12 cellular contexts compared by ENCODE assay signal in the genomic region with DNA sequence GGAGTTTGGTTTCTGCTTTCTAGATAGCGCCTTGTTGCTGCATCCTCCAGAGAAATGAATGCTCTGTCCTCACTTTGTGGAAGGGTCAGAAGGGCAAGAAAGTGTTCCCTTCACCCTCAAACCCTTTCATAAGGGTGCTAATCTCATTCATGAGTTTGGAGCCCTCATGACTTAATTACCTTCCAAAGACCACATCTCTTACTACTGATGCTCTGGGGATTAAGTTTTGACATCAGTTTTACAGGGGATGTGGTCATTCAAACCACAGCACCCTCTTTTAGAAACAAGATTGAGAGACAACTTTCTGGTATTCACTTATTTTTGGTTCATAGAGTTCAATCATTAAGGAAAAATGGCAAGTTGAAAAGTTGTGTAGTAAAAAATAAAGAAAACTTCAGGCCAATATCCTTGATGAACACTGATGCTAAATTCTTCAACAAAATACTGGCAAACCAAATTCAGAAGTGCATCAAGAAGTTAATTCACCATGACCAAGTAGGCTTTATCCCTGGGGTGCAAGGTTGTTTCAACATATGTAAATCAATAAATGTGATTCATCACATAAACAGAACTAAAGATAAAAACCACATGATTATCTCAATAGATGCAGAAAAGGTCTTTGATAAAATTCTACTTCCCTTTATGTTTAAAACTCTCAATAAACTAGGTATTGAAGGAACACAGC.
DNase-seq lines count a peak whose midpoint lies in the region; ATAC-seq and TF ChIP-seq lines count a peak whose summit lies in the region.
"Had no signal": no experiment of that assay in that cellular context is flagged by ENCODE, and none has a peak within 500 bp of the region (broad histone marks: within the 10 kb centered on the region; RNA-seq: fewer than 3 reads in every experiment).

No MANE protein-coding gene starts in this region.

- H3K9me3 Mint-ChIP-seq in memory B cell (peaks cover 4% of the 10 kb centered on the region), WTC11 (peaks cover 15% of the 10 kb centered on the region)
- H3K9me3 Mint-ChIP-seq: activated naive CD4-positive, alpha-beta T cell treated with anti-CD3 and anti-CD28 coated beads, Interleukin-2, amount 50 U/mL, for 24 hours had no signal

- TF ChIP-seq CTCF in WTC11 (IDR thresholded peaks at IDR 0.05), result no peak

- H3K4me1 Mint-ChIP-seq in memory B cell (peaks cover 7% of the 10 kb centered on the region), WTC11 (no peaks in the 10 kb centered on the region)
- H3K4me1 Mint-ChIP-seq: activated naive CD4-positive, alpha-beta T cell treated with anti-CD3 and anti-CD28 coated beads, Interleukin-2, amount 50 U/mL, for 24 hours had no signal

- POLR2A ChIA-PET in WTC11 (lab: Charles Lee), result no interaction called here

- H3K4me3 Mint-ChIP-seq in memory B cell, result no peak overlapping the region
- H3K4me3 Mint-ChIP-seq in WTC11, result no peak overlapping the region
- H3K4me3 Mint-ChIP-seq: activated naive CD4-positive, alpha-beta T cell treated with anti-CD3 and anti-CD28 coated beads, Interleukin-2, amount 50 U/mL, for 24 hours had no signal

- peak; percentile 60 for ATAC-seq in GM18873 (IDR thresholded peaks at IDR 0.05; ENCODE audit: low FRiP score, unreplicated experiment)
- ATAC-seq in GM21786 (IDR thresholded peaks at IDR 0.05; ENCODE audit: unreplicated experiment), result peak; percentile 70
- ATAC-seq in HG03342 (IDR thresholded peaks at IDR 0.05; ENCODE audit: unreplicated experiment), result peak; percentile 51
- ATAC-seq in memory B cell (ENCODE audit: low read depth), result peak; percentile 24
- ATAC-seq in WTC11, result no peak
- ATAC-seq in HG02840 (IDR thresholded peaks at IDR 0.05; ENCODE audit: low FRiP score, unreplicated experiment), result no peak

- H3K36me3 Mint-ChIP-seq in memory B cell (no peaks in the 10 kb centered on the region), WTC11 (no peaks in the 10 kb centered on the region)

- CTCF ChIA-PET in WTC11 (lab: Charles Lee), result no interaction called here

- no peak for DNase-seq in memory B cell (ENCODE audit: low spot score in 2 of 2)
- no peak for DNase-seq in WTC11 (ENCODE audit: low spot score)
- no peak for DNase-seq in T1000 (lab: John Stamatoyannopoulos, UW)
- DNase-seq: caudate nucleus, head of caudate nucleus, NCI-H446, testis had no signal

- peak overlapping the region; percentile 29 for H3K27ac Mint-ChIP-seq in memory B cell
- no peak overlapping the region for H3K27ac Mint-ChIP-seq in WTC11
- H3K27ac Mint-ChIP-seq: activated naive CD4-positive, alpha-beta T cell treated with anti-CD3 and anti-CD28 coated beads, Interleukin-2, amount 50 U/mL, for 24 hours had no signal

- H3K27me3 Mint-ChIP-seq in memory B cell (no peaks in the 10 kb centered on the region), WTC11 (ENCODE audit: low read depth) (no peaks in the 10 kb centered on the region)
- H3K27me3 Mint-ChIP-seq: activated naive CD4-positive, alpha-beta T cell treated with anti-CD3 and anti-CD28 coated beads, Interleukin-2, amount 50 U/mL, for 24 hours had no signal

TF ChIP-seq in WTC11, 78 proteins besides CTCF, POLR2A, EP300 and RAD21:
- TF ChIP-seq, protein P1, sequence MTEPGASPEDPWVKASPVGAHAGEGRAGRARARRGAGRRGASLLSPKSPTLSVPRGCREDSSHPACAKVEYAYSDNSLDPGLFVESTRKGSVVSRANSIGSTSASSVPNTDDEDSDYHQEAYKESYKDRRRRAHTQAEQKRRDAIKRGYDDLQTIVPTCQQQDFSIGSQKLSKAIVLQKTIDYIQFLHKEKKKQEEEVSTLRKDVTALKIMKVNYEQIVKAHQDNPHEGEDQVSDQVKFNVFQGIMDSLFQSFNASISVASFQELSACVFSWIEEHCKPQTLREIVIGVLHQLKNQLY (CRISPR knock-in tag; IDR thresholded peaks at IDR 0.05), result no peak
- TF ChIP-seq, protein P2, sequence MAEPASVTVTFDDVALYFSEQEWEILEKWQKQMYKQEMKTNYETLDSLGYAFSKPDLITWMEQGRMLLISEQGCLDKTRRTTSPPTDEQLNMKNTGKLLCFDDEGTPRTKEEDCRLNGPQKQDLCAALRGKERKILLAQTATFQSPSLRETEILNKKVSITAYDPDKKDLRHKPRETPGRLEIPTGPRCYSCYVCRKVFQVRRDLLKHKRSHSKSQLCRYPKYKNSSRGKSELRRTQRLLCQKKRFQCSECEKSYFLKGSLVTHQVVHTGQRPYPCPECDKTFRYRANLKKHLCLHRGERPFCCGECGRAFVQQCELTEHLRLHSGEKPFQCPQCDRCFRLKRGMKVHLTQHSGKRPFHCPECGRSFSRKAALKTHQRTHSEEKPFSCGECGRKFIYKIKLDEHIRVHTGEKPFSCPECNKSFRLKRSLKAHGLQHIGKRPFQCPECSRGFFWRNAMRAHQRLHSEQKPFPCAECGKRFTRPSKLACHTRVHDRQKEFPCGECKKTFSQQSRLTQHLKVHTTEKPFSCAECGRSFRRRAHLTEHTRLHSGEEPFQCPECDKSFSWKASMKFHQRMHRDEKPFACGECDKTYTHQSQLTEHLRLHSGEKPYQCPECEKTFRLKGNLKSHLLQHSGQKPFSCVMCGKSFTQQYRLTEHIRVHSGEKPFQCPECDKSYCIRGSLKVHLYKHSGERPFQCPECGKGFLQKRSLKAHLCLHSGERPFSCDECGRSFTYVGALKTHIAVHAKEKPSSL (CRISPR knock-in tag; conservative IDR thresholded peaks at IDR 0.05), result no peak
- no peak for TF ChIP-seq SMAD3 (CRISPR knock-in tag; IDR thresholded peaks at IDR 0.05; ENCODE audit: borderline replicate concordance)
- TF ChIP-seq ZNF263 (CRISPR knock-in tag; IDR thresholded peaks at IDR 0.05; ENCODE audit: low read depth), result no peak
- TF ChIP-seq, protein P3, sequence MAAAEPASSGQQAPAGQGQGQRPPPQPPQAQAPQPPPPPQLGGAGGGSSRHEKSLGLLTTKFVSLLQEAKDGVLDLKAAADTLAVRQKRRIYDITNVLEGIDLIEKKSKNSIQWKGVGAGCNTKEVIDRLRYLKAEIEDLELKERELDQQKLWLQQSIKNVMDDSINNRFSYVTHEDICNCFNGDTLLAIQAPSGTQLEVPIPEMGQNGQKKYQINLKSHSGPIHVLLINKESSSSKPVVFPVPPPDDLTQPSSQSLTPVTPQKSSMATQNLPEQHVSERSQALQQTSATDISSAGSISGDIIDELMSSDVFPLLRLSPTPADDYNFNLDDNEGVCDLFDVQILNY (CRISPR knock-in tag; IDR thresholded peaks at IDR 0.05), result no peak
- no peak for TF ChIP-seq NR2C2 (CRISPR knock-in tag; IDR thresholded peaks at IDR 0.05)
- TF ChIP-seq, protein P4, sequence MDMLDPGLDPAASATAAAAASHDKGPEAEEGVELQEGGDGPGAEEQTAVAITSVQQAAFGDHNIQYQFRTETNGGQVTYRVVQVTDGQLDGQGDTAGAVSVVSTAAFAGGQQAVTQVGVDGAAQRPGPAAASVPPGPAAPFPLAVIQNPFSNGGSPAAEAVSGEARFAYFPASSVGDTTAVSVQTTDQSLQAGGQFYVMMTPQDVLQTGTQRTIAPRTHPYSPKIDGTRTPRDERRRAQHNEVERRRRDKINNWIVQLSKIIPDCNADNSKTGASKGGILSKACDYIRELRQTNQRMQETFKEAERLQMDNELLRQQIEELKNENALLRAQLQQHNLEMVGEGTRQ (CRISPR knock-in tag; IDR thresholded peaks at IDR 0.05), result no peak
- TF ChIP-seq FOXK1 (CRISPR knock-in tag; IDR thresholded peaks at IDR 0.05), result no peak
- TF ChIP-seq, protein P5, sequence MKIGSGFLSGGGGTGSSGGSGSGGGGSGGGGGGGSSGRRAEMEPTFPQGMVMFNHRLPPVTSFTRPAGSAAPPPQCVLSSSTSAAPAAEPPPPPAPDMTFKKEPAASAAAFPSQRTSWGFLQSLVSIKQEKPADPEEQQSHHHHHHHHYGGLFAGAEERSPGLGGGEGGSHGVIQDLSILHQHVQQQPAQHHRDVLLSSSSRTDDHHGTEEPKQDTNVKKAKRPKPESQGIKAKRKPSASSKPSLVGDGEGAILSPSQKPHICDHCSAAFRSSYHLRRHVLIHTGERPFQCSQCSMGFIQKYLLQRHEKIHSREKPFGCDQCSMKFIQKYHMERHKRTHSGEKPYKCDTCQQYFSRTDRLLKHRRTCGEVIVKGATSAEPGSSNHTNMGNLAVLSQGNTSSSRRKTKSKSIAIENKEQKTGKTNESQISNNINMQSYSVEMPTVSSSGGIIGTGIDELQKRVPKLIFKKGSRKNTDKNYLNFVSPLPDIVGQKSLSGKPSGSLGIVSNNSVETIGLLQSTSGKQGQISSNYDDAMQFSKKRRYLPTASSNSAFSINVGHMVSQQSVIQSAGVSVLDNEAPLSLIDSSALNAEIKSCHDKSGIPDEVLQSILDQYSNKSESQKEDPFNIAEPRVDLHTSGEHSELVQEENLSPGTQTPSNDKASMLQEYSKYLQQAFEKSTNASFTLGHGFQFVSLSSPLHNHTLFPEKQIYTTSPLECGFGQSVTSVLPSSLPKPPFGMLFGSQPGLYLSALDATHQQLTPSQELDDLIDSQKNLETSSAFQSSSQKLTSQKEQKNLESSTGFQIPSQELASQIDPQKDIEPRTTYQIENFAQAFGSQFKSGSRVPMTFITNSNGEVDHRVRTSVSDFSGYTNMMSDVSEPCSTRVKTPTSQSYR (CRISPR knock-in tag; IDR thresholded peaks at IDR 0.05), result no peak
- TF ChIP-seq TP53 (CRISPR knock-in tag; IDR thresholded peaks at IDR 0.05), result no peak
- TF ChIP-seq ZNF671 (CRISPR knock-in tag; IDR thresholded peaks at IDR 0.05), result no peak
- TF ChIP-seq, protein P6, sequence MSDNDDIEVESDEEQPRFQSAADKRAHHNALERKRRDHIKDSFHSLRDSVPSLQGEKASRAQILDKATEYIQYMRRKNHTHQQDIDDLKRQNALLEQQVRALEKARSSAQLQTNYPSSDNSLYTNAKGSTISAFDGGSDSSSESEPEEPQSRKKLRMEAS (CRISPR knock-in tag; IDR thresholded peaks at IDR 0.05), result no peak
- TF ChIP-seq, protein P7, sequence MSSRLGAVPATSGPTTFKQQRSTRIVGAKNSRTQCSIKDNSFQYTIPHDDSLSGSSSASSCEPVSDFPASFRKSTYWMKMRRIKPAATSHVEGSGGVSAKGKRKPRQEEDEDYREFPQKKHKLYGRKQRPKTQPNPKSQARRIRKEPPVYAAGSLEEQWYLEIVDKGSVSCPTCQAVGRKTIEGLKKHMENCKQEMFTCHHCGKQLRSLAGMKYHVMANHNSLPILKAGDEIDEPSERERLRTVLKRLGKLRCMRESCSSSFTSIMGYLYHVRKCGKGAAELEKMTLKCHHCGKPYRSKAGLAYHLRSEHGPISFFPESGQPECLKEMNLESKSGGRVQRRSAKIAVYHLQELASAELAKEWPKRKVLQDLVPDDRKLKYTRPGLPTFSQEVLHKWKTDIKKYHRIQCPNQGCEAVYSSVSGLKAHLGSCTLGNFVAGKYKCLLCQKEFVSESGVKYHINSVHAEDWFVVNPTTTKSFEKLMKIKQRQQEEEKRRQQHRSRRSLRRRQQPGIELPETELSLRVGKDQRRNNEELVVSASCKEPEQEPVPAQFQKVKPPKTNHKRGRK (CRISPR knock-in tag; IDR thresholded peaks at IDR 0.05; ENCODE audit: borderline replicate concordance), result no peak
- TF ChIP-seq TEAD4 (CRISPR knock-in tag; IDR thresholded peaks at IDR 0.05), result no peak

Comparison
In these comparisons a context has a peak if more than half of its experiments do, and no peak if none do; other contexts are left out.
1. ATAC-seq: peak in GM18873 (single experiment), GM21786 (single experiment), HG03342 (single experiment) and memory B cell (single experiment); none in WTC11 (single experiment) and HG02840 (single experiment).